ENCODE assay signal across 14 cellular contexts in the genomic region with DNA sequence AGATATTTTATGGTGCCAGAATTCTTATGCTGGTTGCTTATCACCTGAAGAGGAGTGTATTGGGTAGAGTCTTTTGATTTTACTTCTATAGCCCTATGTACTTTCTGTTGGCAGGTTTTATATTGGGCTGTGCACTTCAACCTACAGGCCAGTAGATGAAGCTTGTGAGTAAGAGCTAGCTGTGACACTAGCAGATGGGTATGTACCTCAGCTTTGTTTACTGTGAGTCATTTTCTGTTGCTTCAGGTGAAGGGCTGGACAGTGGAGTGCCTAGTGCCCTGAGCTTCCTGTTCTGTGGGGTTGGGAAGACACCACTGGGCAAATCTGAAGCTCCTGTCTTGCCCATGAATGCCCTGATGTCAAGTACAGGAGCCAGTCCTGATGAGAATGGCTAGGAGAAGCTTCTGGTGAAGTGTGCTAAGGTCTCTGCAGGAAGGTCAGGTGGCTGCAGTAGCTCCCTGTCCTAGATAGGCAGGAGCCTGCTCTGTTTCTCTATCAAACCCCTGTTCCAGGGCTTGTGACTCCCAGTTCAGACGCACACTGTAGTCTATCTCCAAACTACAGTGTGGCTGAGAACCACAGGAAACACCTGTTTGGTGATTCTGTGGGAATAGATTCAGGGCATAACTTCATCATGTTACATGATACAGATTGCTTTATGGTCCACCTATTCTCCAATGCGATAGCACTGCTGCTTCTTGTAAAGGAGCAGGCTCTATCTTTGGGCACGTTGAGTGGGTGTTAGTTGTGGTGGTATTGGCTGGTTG.
DNase-seq lines count a peak whose midpoint lies in the region; ATAC-seq and TF ChIP-seq lines count a peak whose summit lies in the region.
"Had no signal": no experiment of that assay in that cellular context is flagged by ENCODE, and none has a peak within 500 bp of the region (broad histone marks: within the 10 kb centered on the region; RNA-seq: fewer than 3 reads in every experiment).

No MANE protein-coding gene starts in this region.

- H3K36me3 ChIP-seq in GM23248 (ENCODE audit: low read depth): no peaks in the 10 kb centered on the region
- H3K36me3 ChIP-seq in SK-N-SH (replicated peaks in 1 of 2; ENCODE audit: control insufficient read depth in 1 of 2, insufficient read depth in 2 of 2, low read length in 1 of 2): no peaks in the 10 kb centered on the region
- H3K36me3 ChIP-seq in colonic mucosa: no peaks in the 10 kb centered on the region
- H3K36me3 ChIP-seq: BE2C had no signal

- intact Hi-C loops in colonic mucosa (cut with DNase I): no loop called here

- H3K27ac ChIP-seq in GM23248 (no peak overlapping the region), SK-N-SH (ENCODE audit: low read depth in 2 of 2, low read length in 1 of 2) (no peak overlapping the region), foreskin keratinocyte (no peak overlapping the region), colonic mucosa (no peak overlapping the region)
- H3K27ac ChIP-seq: HL-60 had no signal

- POLR2A ChIA-PET in SK-N-SH (lab: Yijun Ruan, JAX): no interaction called here

- in situ Hi-C loops in GM23248 (cut with MboI): no loop called here

- DNase-seq in A172 (ENCODE audit: low spot score): peak; percentile 77
- peak; percentile 17 for DNase-seq in GM23248
- no peak for DNase-seq in SK-N-SH
- DNase-seq in foreskin keratinocyte: peak; percentile 78 to 90
- DNase-seq in NOMO-1 treated with dmso at 0.1 percent for 144 hours (lab: John Stamatoyannopoulos, UW; ENCODE audit: unreplicated experiment): no peak
- DNase-seq in stimulated activated CD4-positive, alpha-beta T cell treated with anti-CD3 and anti-CD28 coated beads, Interleukin-2, amount 100 ng/mL, for 48 hours: no peak
- no peak for DNase-seq in colonic mucosa
- DNase-seq: BE2C, left cardiac atrium, NCI-H1105, nucleus accumbens, OCI-M1 had no signal

- H3K9ac ChIP-seq in GM23248 (no peak overlapping the region), SK-N-SH (no peak overlapping the region), colonic mucosa (ENCODE audit: low read depth in 2 of 2, low read length in 2 of 2) (no peak overlapping the region)

- H3F3A ChIP-seq in GM23248 (ENCODE audit: insufficient read depth): no peaks in the 10 kb centered on the region
- H3F3A ChIP-seq in SK-N-SH (replicated peaks; ENCODE audit: insufficient read depth): no peaks in the 10 kb centered on the region

- H3K79me2 ChIP-seq in GM23248 (ENCODE audit: insufficient read depth) (no peaks in the 10 kb centered on the region), SK-N-SH (ENCODE audit: insufficient read depth) (no peaks in the 10 kb centered on the region)

- H3K4me1 ChIP-seq in GM23248 (ENCODE audit: insufficient read depth): peaks cover 10% of the 10 kb centered on the region; the same call in 1 of the 2 replicates
- peaks cover 0 to 15% of the 10 kb centered on the region in 2 experiments; a peak in 1 of 4 replicates for H3K4me1 ChIP-seq in SK-N-SH (ENCODE audit: control insufficient read depth in 1 of 2, insufficient read depth in 2 of 2, low read depth in 1 of 2, low read length in 1 of 2)
- peaks cover 4% of the 10 kb centered on the region for H3K4me1 ChIP-seq in foreskin keratinocyte
- H3K4me1 ChIP-seq in colonic mucosa: no peaks in the 10 kb centered on the region
- H3K4me1 ChIP-seq: BE2C had no signal

- H3K9me2 ChIP-seq in GM23248 (ENCODE audit: insufficient read depth) (no peaks in the 10 kb centered on the region), SK-N-SH (no peaks in the 10 kb centered on the region)

- H3K4me3 ChIP-seq in GM23248 (no peak overlapping the region), SK-N-SH (ENCODE audit: low read depth in 2 of 2, low read length in 1 of 2) (no peak overlapping the region), colonic mucosa (no peak overlapping the region)

- ATAC-seq in foreskin keratinocyte: peak; percentile 100
- no peak for ATAC-seq in GM19351 (IDR thresholded peaks at IDR 0.05; ENCODE audit: unreplicated experiment)

- no peak for TF ChIP-seq RAD21 in SK-N-SH (IDR thresholded peaks at IDR 0.05; ENCODE audit: low read length)

- TF ChIP-seq CTCF in SK-N-SH (IDR thresholded peaks at IDR 0.05) (no peak; the same call in 1 of the 2 replicates), foreskin keratinocyte (conservative IDR thresholded peaks at IDR 0.05) (peak; percentile 54), colonic mucosa (IDR thresholded peaks at IDR 0.05) (no peak)

- H4K20me1 ChIP-seq in GM23248 (ENCODE audit: insufficient read depth) (no peaks in the 10 kb centered on the region), SK-N-SH (ENCODE audit: insufficient read depth) (no peaks in the 10 kb centered on the region)

- TF ChIP-seq EP300 in SK-N-SH (IDR thresholded peaks at IDR 0.05; ENCODE audit: borderline replicate concordance in 1 of 2, low read depth in 1 of 2, low read length in 1 of 2): no peak

- H3K27me3 ChIP-seq in GM23248 (replicated peaks; ENCODE audit: insufficient read depth) (no peaks in the 10 kb centered on the region), SK-N-SH (ENCODE audit: insufficient read depth) (no peaks in the 10 kb centered on the region), foreskin keratinocyte (no peaks in the 10 kb centered on the region), colonic mucosa (no peaks in the 10 kb centered on the region)
- H3K27me3 ChIP-seq: BE2C had no signal

- no peaks in the 10 kb centered on the region for H3K9me3 ChIP-seq in GM23248 (ENCODE audit: low read depth)
- H3K9me3 ChIP-seq in SK-N-SH: no peaks in the 10 kb centered on the region
- no peaks in the 10 kb centered on the region for H3K9me3 ChIP-seq in colonic mucosa
- H3K9me3 ChIP-seq: BE2C had no signal

- H3K4me2 ChIP-seq in GM23248 (ENCODE audit: unreplicated experiment) (no peak overlapping the region), SK-N-SH (no peak overlapping the region)

- H2AFZ ChIP-seq in GM23248 (no peak overlapping the region), SK-N-SH (ENCODE audit: low read depth) (no peak overlapping the region)

- 30% methylated on average over 3 of the region's 3 CpGs for WGBS in GM23248 (ENCODE audit: low coverage in 1 of 2, low lambda C conversion rate in 2 of 2, missing lambda C conversion rate in 2 of 2), 2 experiments
- WGBS in SK-N-SH (ENCODE audit: low lambda C conversion rate): 25% methylated on average over 2 of the region's 3 CpGs

- CTCF ChIA-PET in SK-N-SH (lab: Yijun Ruan, JAX): no interaction called here

TF ChIP-seq in SK-N-SH, 30 proteins besides CTCF, POLR2A, EP300 and RAD21:
- TF ChIP-seq FOSL2 (IDR thresholded peaks at IDR 0.05; ENCODE audit: borderline replicate concordance, low read depth) (peak; percentile 47; the same call in 1 of the 2 replicates), SIN3A (IDR thresholded peaks at IDR 0.05; ENCODE audit: borderline replicate concordance, low read depth, low read length) (no peak)

Comparison
In these comparisons a context has a peak if more than half of its experiments do, and no peak if none do; other contexts are left out.
1. DNase-seq: peak in A172 (single experiment), GM23248 (single experiment) and foreskin keratinocyte (2 of 2); none in SK-N-SH (single experiment), NOMO-1 treated with dmso at 0.1 percent for 144 hours (single experiment), stimulated activated CD4-positive, alpha-beta T cell treated with anti-CD3 and anti-CD28 coated beads, Interleukin-2, amount 100 ng/mL, for 48 hours (0 of 2) and colonic mucosa (single experiment).